In the genomic region with DNA sequence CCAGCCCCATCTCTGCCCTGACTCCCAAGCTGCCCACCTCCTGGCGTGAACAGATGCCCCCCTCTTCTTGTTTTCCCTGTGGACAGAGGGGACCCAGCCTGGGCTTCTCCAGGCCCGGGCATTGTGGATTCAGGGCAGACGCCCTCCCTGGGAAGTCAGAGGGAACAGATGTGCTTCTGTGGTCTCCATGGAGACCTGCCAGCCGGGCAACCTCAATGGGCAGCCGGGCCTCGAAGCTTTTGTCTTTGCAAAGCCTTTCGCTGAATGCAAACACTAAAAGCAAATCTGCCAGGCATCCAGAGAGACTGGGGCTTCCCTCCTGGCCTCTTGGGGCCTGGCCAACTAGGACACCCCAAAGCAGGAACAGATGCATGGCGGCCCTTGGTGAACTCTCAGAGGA, we compare ENCODE assay signal across 18 cellular contexts.
DNase-seq lines count a peak whose midpoint lies in the region; ATAC-seq and TF ChIP-seq lines count a peak whose summit lies in the region.
"Had no signal": no experiment of that assay in that cellular context is flagged by ENCODE, and none has a peak within 500 bp of the region (broad histone marks: within the 10 kb centered on the region; RNA-seq: fewer than 3 reads in every experiment).

No MANE protein-coding gene starts in this region.

- H3K27me3 Mint-ChIP-seq in natural killer cell (ENCODE audit: low read depth in 2 of 2): peaks cover 0 to 15% of the 10 kb centered on the region in 2 donors

- H3K4me1 ChIP-seq in mammary epithelial cell (ENCODE audit: insufficient read depth, low read length): peaks cover 6% of the 10 kb centered on the region
- H3K4me1 ChIP-seq: thyroid gland had no signal

- H3K27me3 ChIP-seq in mammary epithelial cell (ENCODE audit: insufficient read depth, low read length): no peaks in the 10 kb centered on the region
- H3K27me3 ChIP-seq: thyroid gland had no signal

- ATAC-seq in HG02763 (IDR thresholded peaks at IDR 0.05; ENCODE audit: unreplicated experiment) (no peak), natural killer cell (no peak), GM21619 (IDR thresholded peaks at IDR 0.05; ENCODE audit: unreplicated experiment) (no peak)
- ATAC-seq: left lobe of liver; stimulated activated effector memory CD8-positive, alpha-beta T cell treated with anti-CD3 and anti-CD28 coated beads, Interleukin-12 subunit alpha, Interleukin-12 subunit beta, amount 100 ng/mL, for 72 hours had no signal

- H3K79me2 ChIP-seq in mammary epithelial cell (ENCODE audit: insufficient read depth, low read length): no peaks in the 10 kb centered on the region

- H3K4me1 Mint-ChIP-seq in natural killer cell: no peaks in the 10 kb centered on the region
- H3K4me1 Mint-ChIP-seq: stimulated activated effector memory CD8-positive, alpha-beta T cell treated with anti-CD3 and anti-CD28 coated beads, Interleukin-12 subunit alpha, Interleukin-12 subunit beta, amount 100 ng/mL, for 72 hours had no signal

- in situ Hi-C loops in mammary epithelial cell (cut with MboI; ENCODE audit: low sequenced_read_pairs in 2 of 2): no loop called here

- DNase-seq in DMS79 treated with DMSO at 0.1 percent for 48 hours (lab: John Stamatoyannopoulos, UW) (peak; percentile 36), NCI-H2171 treated with DMSO at 0.1 percent for 48 hours (lab: John Stamatoyannopoulos, UW) (peak; percentile 83), caudate nucleus (lab: John Stamatoyannopoulos, UW) (peak in 33 of 61 donors; percentile 5 to 72 (median 23)), posterior vena cava (ENCODE audit: low spot score) (peak; percentile 58), mammary epithelial cell (no peak), natural killer cell (no peak)
- DNase-seq: activated CD4-positive, alpha-beta T cell treated with anti-CD3 and anti-CD28 coated beads, Interleukin-2, amount 50 U/mL, for 48 hours; cerebellar nuclear complex; effector memory CD4-positive, alpha-beta T cell; GF-D8; NCI-H1436 treated with DMSO at 0.1 percent for 48 hours; T-helper 2 cell; thyroid gland had no signal

- H3K27ac ChIP-seq in caudate nucleus (ENCODE audit: low read depth, low read length) (no peak overlapping the region), mammary epithelial cell (ENCODE audit: insufficient read depth, low read depth, low read length) (no peak overlapping the region)
- H3K27ac ChIP-seq: thyroid gland, VCaP had no signal

- no peak overlapping the region for H2AFZ ChIP-seq in mammary epithelial cell (ENCODE audit: low read depth, low read length)

- H3K27ac Mint-ChIP-seq in natural killer cell: no peak overlapping the region
- H3K27ac Mint-ChIP-seq: stimulated activated effector memory CD8-positive, alpha-beta T cell treated with anti-CD3 and anti-CD28 coated beads, Interleukin-12 subunit alpha, Interleukin-12 subunit beta, amount 100 ng/mL, for 72 hours had no signal

- H3K4me3 ChIP-seq in mammary epithelial cell (replicated peaks in 1 of 3; ENCODE audit: insufficient read depth in 1 of 3, low read depth in 2 of 3, low read length in 3 of 3): no peak overlapping the region
- H3K4me3 ChIP-seq: thyroid gland had no signal

- H3K4me2 ChIP-seq in mammary epithelial cell (ENCODE audit: insufficient read depth, low read depth, low read length): no peak overlapping the region

- BruUV-seq in mammary epithelial cell (replicated peaks; lab: Mats Ljungman, UMichigan): no TSS peak

- H4K20me1 ChIP-seq in mammary epithelial cell (ENCODE audit: insufficient read depth, low read length): no peaks in the 10 kb centered on the region

- H3K4me3 Mint-ChIP-seq in natural killer cell: no peak overlapping the region
- H3K4me3 Mint-ChIP-seq: stimulated activated effector memory CD8-positive, alpha-beta T cell treated with anti-CD3 and anti-CD28 coated beads, Interleukin-12 subunit alpha, Interleukin-12 subunit beta, amount 100 ng/mL, for 72 hours had no signal

- dilution Hi-C loops in mammary epithelial cell (cut with HindIII; ENCODE audit: low sequenced_read_pairs): no loop called here

- CTCF ChIA-PET in mammary epithelial cell (lab: Charles Lee; ENCODE audit: low non-redundant PET): no interaction called here

- H3K36me3 Mint-ChIP-seq in natural killer cell: no peaks in the 10 kb centered on the region
- H3K36me3 Mint-ChIP-seq: stimulated activated effector memory CD8-positive, alpha-beta T cell treated with anti-CD3 and anti-CD28 coated beads, Interleukin-12 subunit alpha, Interleukin-12 subunit beta, amount 100 ng/mL, for 72 hours had no signal

- WGBS in mammary epithelial cell (ENCODE audit: low coverage, missing lambda C conversion rate): 41% methylated on average over 7 of the region's 8 CpGs

- H3K9me3 ChIP-seq in mammary epithelial cell (replicated peaks; ENCODE audit: insufficient read depth, low read length): peaks cover 11% of the 10 kb centered on the region
- H3K9me3 ChIP-seq: thyroid gland had no signal

- intact Hi-C loops in posterior vena cava (cut with DNase I): no loop called here
- intact Hi-C loops in mammary epithelial cell (cut with micrococcal nuclease): no loop called here
- intact Hi-C loops in natural killer cell (cut with micrococcal nuclease): no loop called here

- no peaks in the 10 kb centered on the region for H3K36me3 ChIP-seq in mammary epithelial cell (ENCODE audit: insufficient read depth, low read length)
- H3K36me3 ChIP-seq: thyroid gland had no signal

- no peak for TF ChIP-seq CTCF in mammary epithelial cell (conservative IDR thresholded peaks at IDR 0.05 in 1 of 2, IDR thresholded peaks at IDR 0.05 in 1 of 2; ENCODE audit: extremely low read depth in 1 of 2, insufficient read depth in 1 of 2, low read depth in 1 of 2, low read length in 2 of 2)
- no peak for TF ChIP-seq CTCF in natural killer cell (IDR thresholded peaks at IDR 0.05)

- no peaks in the 10 kb centered on the region for H3K9me3 Mint-ChIP-seq in natural killer cell

- no peak overlapping the region for H3K9ac ChIP-seq in mammary epithelial cell (ENCODE audit: insufficient read depth, low read length)

Comparison
In these comparisons a context has a peak if more than half of its experiments do, and no peak if none do; other contexts are left out.
1. DNase-seq: peak in DMS79 treated with DMSO at 0.1 percent for 48 hours (single experiment), NCI-H2171 treated with DMSO at 0.1 percent for 48 hours (single experiment), caudate nucleus (33 of 61) and posterior vena cava (single experiment); none in mammary epithelial cell (single experiment) and natural killer cell (single experiment).